Comparison of ENCODE assay signal across 1 cellular context in the genomic region with DNA sequence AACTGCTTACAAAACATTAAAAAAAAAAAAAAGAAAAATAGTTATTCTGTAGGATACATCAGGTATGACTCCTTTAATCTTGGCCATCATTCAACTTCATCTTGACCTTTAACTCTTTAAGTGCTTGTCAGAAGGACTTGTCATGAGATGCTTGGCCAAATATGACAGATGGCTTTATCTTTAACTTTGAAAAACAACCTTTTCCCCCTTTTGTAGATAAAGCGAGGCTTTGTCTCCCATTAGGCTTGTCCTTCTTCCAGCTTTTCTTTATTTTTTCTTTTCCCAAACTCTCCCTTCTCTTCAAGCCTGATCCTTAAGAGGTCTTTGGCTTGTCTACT.
TF ChIP-seq lines count a peak whose summit lies in the region.

No MANE protein-coding gene starts in this region.

TF ChIP-seq in HCT116, 20 proteins besides CTCF, POLR2A, EP300 and RAD21 (continued from another document):
- TF ChIP-seq, protein P1, sequence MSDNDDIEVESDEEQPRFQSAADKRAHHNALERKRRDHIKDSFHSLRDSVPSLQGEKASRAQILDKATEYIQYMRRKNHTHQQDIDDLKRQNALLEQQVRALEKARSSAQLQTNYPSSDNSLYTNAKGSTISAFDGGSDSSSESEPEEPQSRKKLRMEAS (IDR thresholded peaks at IDR 0.05): no peak
- TF ChIP-seq SP1 (IDR thresholded peaks at IDR 0.05; ENCODE audit: low read depth) (no peak), ELF1 (IDR thresholded peaks at IDR 0.05; ENCODE audit: borderline replicate concordance, low read depth) (no peak), EZH2 (IDR thresholded peaks at IDR 0.05) (no peak), SIN3A (IDR thresholded peaks at IDR 0.05; ENCODE audit: low read depth) (no peak), ZFX (IDR thresholded peaks at IDR 0.05) (no peak), JUND (IDR thresholded peaks at IDR 0.05) (no peak), EGR1 (IDR thresholded peaks at IDR 0.05; ENCODE audit: low read depth) (no peak), FOSL1 (IDR thresholded peaks at IDR 0.05; ENCODE audit: low read depth) (no peak), ATF3 (IDR thresholded peaks at IDR 0.05) (no peak), POLR2AphosphoS5 (IDR thresholded peaks at IDR 0.05; ENCODE audit: low read depth, low read length) (no peak), CEBPB (IDR thresholded peaks at IDR 0.05; ENCODE audit: low read depth) (no peak), ZNF274 (IDR thresholded peaks at IDR 0.05; ENCODE audit: low read depth, low read length) (no peak), SRF (IDR thresholded peaks at IDR 0.05; ENCODE audit: low read depth) (no peak), TCF7L2 (IDR thresholded peaks at IDR 0.05; ENCODE audit: borderline replicate concordance, extremely low read depth, insufficient read depth, insufficient read length) (no peak)
- TF ChIP-seq, protein P2, sequence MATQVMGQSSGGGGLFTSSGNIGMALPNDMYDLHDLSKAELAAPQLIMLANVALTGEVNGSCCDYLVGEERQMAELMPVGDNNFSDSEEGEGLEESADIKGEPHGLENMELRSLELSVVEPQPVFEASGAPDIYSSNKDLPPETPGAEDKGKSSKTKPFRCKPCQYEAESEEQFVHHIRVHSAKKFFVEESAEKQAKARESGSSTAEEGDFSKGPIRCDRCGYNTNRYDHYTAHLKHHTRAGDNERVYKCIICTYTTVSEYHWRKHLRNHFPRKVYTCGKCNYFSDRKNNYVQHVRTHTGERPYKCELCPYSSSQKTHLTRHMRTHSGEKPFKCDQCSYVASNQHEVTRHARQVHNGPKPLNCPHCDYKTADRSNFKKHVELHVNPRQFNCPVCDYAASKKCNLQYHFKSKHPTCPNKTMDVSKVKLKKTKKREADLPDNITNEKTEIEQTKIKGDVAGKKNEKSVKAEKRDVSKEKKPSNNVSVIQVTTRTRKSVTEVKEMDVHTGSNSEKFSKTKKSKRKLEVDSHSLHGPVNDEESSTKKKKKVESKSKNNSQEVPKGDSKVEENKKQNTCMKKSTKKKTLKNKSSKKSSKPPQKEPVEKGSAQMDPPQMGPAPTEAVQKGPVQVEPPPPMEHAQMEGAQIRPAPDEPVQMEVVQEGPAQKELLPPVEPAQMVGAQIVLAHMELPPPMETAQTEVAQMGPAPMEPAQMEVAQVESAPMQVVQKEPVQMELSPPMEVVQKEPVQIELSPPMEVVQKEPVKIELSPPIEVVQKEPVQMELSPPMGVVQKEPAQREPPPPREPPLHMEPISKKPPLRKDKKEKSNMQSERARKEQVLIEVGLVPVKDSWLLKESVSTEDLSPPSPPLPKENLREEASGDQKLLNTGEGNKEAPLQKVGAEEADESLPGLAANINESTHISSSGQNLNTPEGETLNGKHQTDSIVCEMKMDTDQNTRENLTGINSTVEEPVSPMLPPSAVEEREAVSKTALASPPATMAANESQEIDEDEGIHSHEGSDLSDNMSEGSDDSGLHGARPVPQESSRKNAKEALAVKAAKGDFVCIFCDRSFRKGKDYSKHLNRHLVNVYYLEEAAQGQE (IDR thresholded peaks at IDR 0.05; ENCODE audit: low read depth): no peak
- TF ChIP-seq, protein P3, sequence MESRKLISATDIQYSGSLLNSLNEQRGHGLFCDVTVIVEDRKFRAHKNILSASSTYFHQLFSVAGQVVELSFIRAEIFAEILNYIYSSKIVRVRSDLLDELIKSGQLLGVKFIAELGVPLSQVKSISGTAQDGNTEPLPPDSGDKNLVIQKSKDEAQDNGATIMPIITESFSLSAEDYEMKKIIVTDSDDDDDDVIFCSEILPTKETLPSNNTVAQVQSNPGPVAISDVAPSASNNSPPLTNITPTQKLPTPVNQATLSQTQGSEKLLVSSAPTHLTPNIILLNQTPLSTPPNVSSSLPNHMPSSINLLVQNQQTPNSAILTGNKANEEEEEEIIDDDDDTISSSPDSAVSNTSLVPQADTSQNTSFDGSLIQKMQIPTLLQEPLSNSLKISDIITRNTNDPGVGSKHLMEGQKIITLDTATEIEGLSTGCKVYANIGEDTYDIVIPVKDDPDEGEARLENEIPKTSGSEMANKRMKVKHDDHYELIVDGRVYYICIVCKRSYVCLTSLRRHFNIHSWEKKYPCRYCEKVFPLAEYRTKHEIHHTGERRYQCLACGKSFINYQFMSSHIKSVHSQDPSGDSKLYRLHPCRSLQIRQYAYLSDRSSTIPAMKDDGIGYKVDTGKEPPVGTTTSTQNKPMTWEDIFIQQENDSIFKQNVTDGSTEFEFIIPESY (IDR thresholded peaks at IDR 0.05; ENCODE audit: extremely low read depth, insufficient replicate concordance, low read length): no peak
